1 cellular context compared by ENCODE assay signal in the genomic region with DNA sequence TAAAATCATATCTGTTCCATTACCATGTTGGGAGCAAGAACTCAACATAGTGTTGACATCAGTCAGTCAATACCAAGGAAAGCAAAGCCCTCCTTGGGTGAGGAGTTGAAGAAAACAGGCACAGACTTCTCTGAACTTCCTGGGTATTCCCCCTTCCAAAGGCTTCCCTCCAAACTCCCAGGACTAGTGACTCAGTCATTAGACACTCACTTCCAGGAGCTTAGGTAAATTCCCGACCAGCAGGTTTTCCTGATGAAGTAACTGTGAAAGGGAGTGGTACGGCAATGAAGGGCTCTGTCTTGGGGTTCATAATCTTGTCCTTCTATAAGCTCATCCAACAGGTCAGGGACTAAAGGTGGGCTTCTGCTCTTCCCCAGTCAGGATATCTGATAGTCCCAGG.
TF ChIP-seq lines count a peak whose summit lies in the region.

No MANE protein-coding gene starts in this region.

TF ChIP-seq in GM23338, 12 proteins besides CTCF, POLR2A, EP300 and RAD21 (continued from another document):
- TF ChIP-seq, protein P1, sequence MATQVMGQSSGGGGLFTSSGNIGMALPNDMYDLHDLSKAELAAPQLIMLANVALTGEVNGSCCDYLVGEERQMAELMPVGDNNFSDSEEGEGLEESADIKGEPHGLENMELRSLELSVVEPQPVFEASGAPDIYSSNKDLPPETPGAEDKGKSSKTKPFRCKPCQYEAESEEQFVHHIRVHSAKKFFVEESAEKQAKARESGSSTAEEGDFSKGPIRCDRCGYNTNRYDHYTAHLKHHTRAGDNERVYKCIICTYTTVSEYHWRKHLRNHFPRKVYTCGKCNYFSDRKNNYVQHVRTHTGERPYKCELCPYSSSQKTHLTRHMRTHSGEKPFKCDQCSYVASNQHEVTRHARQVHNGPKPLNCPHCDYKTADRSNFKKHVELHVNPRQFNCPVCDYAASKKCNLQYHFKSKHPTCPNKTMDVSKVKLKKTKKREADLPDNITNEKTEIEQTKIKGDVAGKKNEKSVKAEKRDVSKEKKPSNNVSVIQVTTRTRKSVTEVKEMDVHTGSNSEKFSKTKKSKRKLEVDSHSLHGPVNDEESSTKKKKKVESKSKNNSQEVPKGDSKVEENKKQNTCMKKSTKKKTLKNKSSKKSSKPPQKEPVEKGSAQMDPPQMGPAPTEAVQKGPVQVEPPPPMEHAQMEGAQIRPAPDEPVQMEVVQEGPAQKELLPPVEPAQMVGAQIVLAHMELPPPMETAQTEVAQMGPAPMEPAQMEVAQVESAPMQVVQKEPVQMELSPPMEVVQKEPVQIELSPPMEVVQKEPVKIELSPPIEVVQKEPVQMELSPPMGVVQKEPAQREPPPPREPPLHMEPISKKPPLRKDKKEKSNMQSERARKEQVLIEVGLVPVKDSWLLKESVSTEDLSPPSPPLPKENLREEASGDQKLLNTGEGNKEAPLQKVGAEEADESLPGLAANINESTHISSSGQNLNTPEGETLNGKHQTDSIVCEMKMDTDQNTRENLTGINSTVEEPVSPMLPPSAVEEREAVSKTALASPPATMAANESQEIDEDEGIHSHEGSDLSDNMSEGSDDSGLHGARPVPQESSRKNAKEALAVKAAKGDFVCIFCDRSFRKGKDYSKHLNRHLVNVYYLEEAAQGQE (IDR thresholded peaks at IDR 0.05; ENCODE audit: unreplicated experiment), result no peak
- TF ChIP-seq EZH2phosphoT487 (IDR thresholded peaks at IDR 0.05; ENCODE audit: unreplicated experiment) (no peak), ZNF331 (CRISPR knock-in tag; IDR thresholded peaks at IDR 0.05; ENCODE audit: low read depth) (no peak), EZH2 (IDR thresholded peaks at IDR 0.05; ENCODE audit: low read depth, unreplicated experiment) (no peak)
- TF ChIP-seq, protein P2, sequence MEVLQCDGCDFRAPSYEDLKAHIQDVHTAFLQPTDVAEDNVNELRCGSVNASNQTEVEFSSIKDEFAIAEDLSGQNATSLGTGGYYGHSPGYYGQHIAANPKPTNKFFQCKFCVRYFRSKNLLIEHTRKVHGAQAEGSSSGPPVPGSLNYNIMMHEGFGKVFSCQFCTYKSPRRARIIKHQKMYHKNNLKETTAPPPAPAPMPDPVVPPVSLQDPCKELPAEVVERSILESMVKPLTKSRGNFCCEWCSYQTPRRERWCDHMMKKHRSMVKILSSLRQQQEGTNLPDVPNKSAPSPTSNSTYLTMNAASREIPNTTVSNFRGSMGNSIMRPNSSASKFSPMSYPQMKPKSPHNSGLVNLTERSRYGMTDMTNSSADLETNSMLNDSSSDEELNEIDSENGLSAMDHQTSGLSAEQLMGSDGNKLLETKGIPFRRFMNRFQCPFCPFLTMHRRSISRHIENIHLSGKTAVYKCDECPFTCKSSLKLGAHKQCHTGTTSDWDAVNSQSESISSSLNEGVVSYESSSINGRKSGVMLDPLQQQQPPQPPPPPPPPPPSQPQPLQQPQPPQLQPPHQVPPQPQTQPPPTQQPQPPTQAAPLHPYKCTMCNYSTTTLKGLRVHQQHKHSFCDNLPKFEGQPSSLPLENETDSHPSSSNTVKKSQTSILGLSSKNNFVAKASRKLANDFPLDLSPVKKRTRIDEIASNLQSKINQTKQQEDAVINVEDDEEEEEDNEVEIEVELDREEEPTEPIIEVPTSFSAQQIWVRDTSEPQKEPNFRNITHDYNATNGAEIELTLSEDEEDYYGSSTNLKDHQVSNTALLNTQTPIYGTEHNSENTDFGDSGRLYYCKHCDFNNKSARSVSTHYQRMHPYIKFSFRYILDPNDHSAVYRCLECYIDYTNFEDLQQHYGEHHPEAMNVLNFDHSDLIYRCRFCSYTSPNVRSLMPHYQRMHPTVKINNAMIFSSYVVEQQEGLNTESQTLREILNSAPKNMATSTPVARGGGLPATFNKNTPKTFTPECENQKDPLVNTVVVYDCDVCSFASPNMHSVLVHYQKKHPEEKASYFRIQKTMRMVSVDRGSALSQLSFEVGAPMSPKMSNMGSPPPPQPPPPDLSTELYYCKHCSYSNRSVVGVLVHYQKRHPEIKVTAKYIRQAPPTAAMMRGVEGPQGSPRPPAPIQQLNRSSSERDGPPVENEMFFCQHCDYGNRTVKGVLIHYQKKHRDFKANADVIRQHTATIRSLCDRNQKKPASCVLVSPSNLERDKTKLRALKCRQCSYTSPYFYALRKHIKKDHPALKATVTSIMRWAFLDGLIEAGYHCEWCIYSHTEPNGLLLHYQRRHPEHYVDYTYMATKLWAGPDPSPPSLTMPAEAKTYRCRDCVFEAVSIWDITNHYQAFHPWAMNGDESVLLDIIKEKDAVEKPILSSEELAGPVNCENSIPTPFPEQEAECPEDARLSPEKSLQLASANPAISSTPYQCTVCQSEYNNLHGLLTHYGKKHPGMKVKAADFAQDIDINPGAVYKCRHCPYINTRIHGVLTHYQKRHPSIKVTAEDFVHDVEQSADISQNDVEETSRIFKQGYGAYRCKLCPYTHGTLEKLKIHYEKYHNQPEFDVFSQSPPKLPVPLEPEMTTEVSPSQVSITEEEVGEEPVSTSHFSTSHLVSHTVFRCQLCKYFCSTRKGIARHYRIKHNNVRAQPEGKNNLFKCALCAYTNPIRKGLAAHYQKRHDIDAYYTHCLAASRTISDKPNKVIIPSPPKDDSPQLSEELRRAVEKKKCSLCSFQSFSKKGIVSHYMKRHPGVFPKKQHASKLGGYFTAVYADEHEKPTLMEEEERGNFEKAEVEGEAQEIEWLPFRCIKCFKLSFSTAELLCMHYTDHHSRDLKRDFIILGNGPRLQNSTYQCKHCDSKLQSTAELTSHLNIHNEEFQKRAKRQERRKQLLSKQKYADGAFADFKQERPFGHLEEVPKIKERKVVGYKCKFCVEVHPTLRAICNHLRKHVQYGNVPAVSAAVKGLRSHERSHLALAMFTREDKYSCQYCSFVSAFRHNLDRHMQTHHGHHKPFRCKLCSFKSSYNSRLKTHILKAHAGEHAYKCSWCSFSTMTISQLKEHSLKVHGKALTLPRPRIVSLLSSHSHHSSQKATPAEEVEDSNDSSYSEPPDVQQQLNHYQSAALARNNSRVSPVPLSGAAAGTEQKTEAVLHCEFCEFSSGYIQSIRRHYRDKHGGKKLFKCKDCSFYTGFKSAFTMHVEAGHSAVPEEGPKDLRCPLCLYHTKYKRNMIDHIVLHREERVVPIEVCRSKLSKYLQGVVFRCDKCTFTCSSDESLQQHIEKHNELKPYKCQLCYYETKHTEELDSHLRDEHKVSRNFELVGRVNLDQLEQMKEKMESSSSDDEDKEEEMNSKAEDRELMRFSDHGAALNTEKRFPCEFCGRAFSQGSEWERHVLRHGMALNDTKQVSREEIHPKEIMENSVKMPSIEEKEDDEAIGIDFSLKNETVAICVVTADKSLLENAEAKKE (CRISPR knock-in tag; IDR thresholded peaks at IDR 0.05), result no peak
